In genomic region chr5:173451031-173451430, GRCh38 we compare ENCODE assay signal across 10 cellular contexts.
DNase-seq lines count a peak whose midpoint lies in the region; ATAC-seq and TF ChIP-seq lines count a peak whose summit lies in the region.
"Had no signal": no experiment of that assay in that cellular context is flagged by ENCODE, and none has a peak within 500 bp of the region (broad histone marks: within the 10 kb centered on the region; RNA-seq: fewer than 3 reads in every experiment).

No MANE protein-coding gene starts in this region.

- CTCF ChIA-PET in activated CD4-positive, alpha-beta memory T cell treated with anti-CD3 and anti-CD28 coated beads for 36 hours (lab: Charles Lee): interaction anchor here (1.0 kb wide), 1 partner anchor 14 kb away, joined by 3 read pairs; no protein-coding TSS in a partner anchor
- CTCF ChIA-PET in activated CD4-positive, alpha-beta memory T cell treated with anti-CD3 and anti-CD28 coated beads, Interleukin-2, amount 10 ng/mL, durations not matched to agents 7 days and 5 days (lab: Charles Lee): interaction anchor here (0.7 to 1.5 kb wide), 2 partner anchors 121 to 122 kb away, joined by 3 to 4 read pairs; no protein-coding TSS in a partner anchor

- H3K27me3 Mint-ChIP-seq in activated CD4-positive, alpha-beta memory T cell treated with anti-CD3 and anti-CD28 coated beads for 36 hours: peaks cover 3% of the 10 kb centered on the region
- peaks cover 2% of the 10 kb centered on the region for H3K27me3 Mint-ChIP-seq in activated CD4-positive, alpha-beta memory T cell treated with anti-CD3 and anti-CD28 coated beads, Interleukin-2, amount 10 ng/mL, durations not matched to agents 7 days and 5 days

- H3K4me1 Mint-ChIP-seq in activated CD4-positive, alpha-beta memory T cell treated with anti-CD3 and anti-CD28 coated beads for 36 hours (ENCODE audit: low read depth): no peaks in the 10 kb centered on the region
- H3K4me1 Mint-ChIP-seq in activated CD4-positive, alpha-beta memory T cell treated with anti-CD3 and anti-CD28 coated beads, Interleukin-2, amount 10 ng/mL, durations not matched to agents 7 days and 5 days: no peaks in the 10 kb centered on the region

- no peaks in the 10 kb centered on the region for H3K4me1 ChIP-seq in KMS-11 (ENCODE audit: low read depth, poor library complexity, severe bottlenecking)
- H3K4me1 ChIP-seq in skeletal muscle satellite cell (ENCODE audit: control insufficient read depth, insufficient read depth, low read length): peaks cover 50% of the 10 kb centered on the region

- DNase-seq in activated CD4-positive, alpha-beta memory T cell treated with anti-CD3 and anti-CD28 coated beads for 36 hours: peak; percentile 8
- DNase-seq in activated CD4-positive, alpha-beta memory T cell treated with anti-CD3 and anti-CD28 coated beads, Interleukin-2, amount 10 ng/mL, durations not matched to agents 7 days and 5 days: no peak
- no peak for DNase-seq in choroid plexus epithelial cell (ENCODE audit: low read depth)
- no peak for DNase-seq in AG08396 (ENCODE audit: low spot score)
- no peak for DNase-seq in left colon

- no peaks in the 10 kb centered on the region for H3K36me3 Mint-ChIP-seq in activated CD4-positive, alpha-beta memory T cell treated with anti-CD3 and anti-CD28 coated beads for 36 hours
- no peaks in the 10 kb centered on the region for H3K36me3 Mint-ChIP-seq in activated CD4-positive, alpha-beta memory T cell treated with anti-CD3 and anti-CD28 coated beads, Interleukin-2, amount 10 ng/mL, durations not matched to agents 7 days and 5 days (ENCODE audit: low read depth)

- H3K79me2 ChIP-seq in KMS-11 (ENCODE audit: insufficient read depth, low read depth): no peaks in the 10 kb centered on the region

- intact Hi-C loops in activated CD4-positive, alpha-beta memory T cell treated with anti-CD3 and anti-CD28 coated beads for 36 hours (cut with micrococcal nuclease): no loop called here
- intact Hi-C loops in left colon (cut with DNase I, micrococcal nuclease): no loop called here

- ATAC-seq in GM21447 (IDR thresholded peaks at IDR 0.05; ENCODE audit: unreplicated experiment): no peak
- no peak for ATAC-seq in left colon
- ATAC-seq: activated T-cell treated with anti-CD3 and anti-CD28 coated beads, Interleukin-2, amount 50 U/mL, for 72 hours had no signal

- H3K9me3 ChIP-seq in skeletal muscle satellite cell (replicated peaks; ENCODE audit: low read length): no peaks in the 10 kb centered on the region

- POLR2A ChIA-PET in activated CD4-positive, alpha-beta memory T cell treated with anti-CD3 and anti-CD28 coated beads for 36 hours (lab: Charles Lee): no interaction called here
- POLR2A ChIA-PET in activated CD4-positive, alpha-beta memory T cell treated with anti-CD3 and anti-CD28 coated beads, Interleukin-2, amount 10 ng/mL, durations not matched to agents 7 days and 5 days (lab: Charles Lee): no interaction called here

- H2AFZ ChIP-seq in KMS-11 (ENCODE audit: low read depth): no peak overlapping the region

- H3K9ac ChIP-seq in KMS-11 (no peak overlapping the region), skeletal muscle satellite cell (ENCODE audit: low read depth, low read length) (peak overlapping the region; percentile 86)

- H3K4me3 ChIP-seq in KMS-11 (IDR thresholded peaks at IDR 0.05; ENCODE audit: insufficient read depth, low read depth, low read length) (no peak overlapping the region), choroid plexus epithelial cell (ENCODE audit: low read depth, low read length) (no peak overlapping the region), skeletal muscle satellite cell (ENCODE audit: low read length) (no peak overlapping the region)
- H3K4me3 ChIP-seq: skin epidermis had no signal

- H3K27ac Mint-ChIP-seq in activated CD4-positive, alpha-beta memory T cell treated with anti-CD3 and anti-CD28 coated beads for 36 hours: no peak overlapping the region
- H3K27ac Mint-ChIP-seq in activated CD4-positive, alpha-beta memory T cell treated with anti-CD3 and anti-CD28 coated beads, Interleukin-2, amount 10 ng/mL, durations not matched to agents 7 days and 5 days: no peak overlapping the region
- H3K27ac Mint-ChIP-seq: activated T-cell treated with anti-CD3 and anti-CD28 coated beads, Interleukin-2, amount 50 U/mL, for 72 hours had no signal

- H3K27me3 ChIP-seq in KMS-11 (ENCODE audit: insufficient read depth, low read depth) (no peaks in the 10 kb centered on the region), skeletal muscle satellite cell (ENCODE audit: control insufficient read depth, insufficient read depth, low read length) (no peaks in the 10 kb centered on the region)

- no peak overlapping the region for H3K27ac ChIP-seq in KMS-11

- TF ChIP-seq CTCF in KMS-11 (conservative IDR thresholded peaks at IDR 0.05; ENCODE audit: low read depth, low read length) (peak; percentile 52), choroid plexus epithelial cell (conservative IDR thresholded peaks at IDR 0.05; ENCODE audit: low read depth, low read length) (peak; percentile 60)

- no peaks in the 10 kb centered on the region for H4K20me1 ChIP-seq in KMS-11 (ENCODE audit: insufficient read depth)

- H3K9me3 Mint-ChIP-seq in activated CD4-positive, alpha-beta memory T cell treated with anti-CD3 and anti-CD28 coated beads for 36 hours: no peaks in the 10 kb centered on the region
- H3K9me3 Mint-ChIP-seq in activated CD4-positive, alpha-beta memory T cell treated with anti-CD3 and anti-CD28 coated beads, Interleukin-2, amount 10 ng/mL, durations not matched to agents 7 days and 5 days: no peaks in the 10 kb centered on the region
- H3K9me3 Mint-ChIP-seq: activated T-cell treated with anti-CD3 and anti-CD28 coated beads, Interleukin-2, amount 50 U/mL, for 72 hours had no signal

- no peak overlapping the region for H3K4me3 Mint-ChIP-seq in activated CD4-positive, alpha-beta memory T cell treated with anti-CD3 and anti-CD28 coated beads for 36 hours
- H3K4me3 Mint-ChIP-seq in activated CD4-positive, alpha-beta memory T cell treated with anti-CD3 and anti-CD28 coated beads, Interleukin-2, amount 10 ng/mL, durations not matched to agents 7 days and 5 days: no peak overlapping the region
- H3K4me3 Mint-ChIP-seq: activated T-cell treated with anti-CD3 and anti-CD28 coated beads, Interleukin-2, amount 50 U/mL, for 72 hours had no signal

- no peak overlapping the region for H3K4me2 ChIP-seq in KMS-11
- no peak overlapping the region for H3K4me2 ChIP-seq in skeletal muscle satellite cell (ENCODE audit: low read length)

- H3K36me3 ChIP-seq in KMS-11 (ENCODE audit: insufficient read depth) (no peaks in the 10 kb centered on the region), skeletal muscle satellite cell (ENCODE audit: insufficient read depth, low read length) (no peaks in the 10 kb centered on the region)
